ENCODE assay signal across 1 cellular context in genomic region chr18:57780318-57781127, GRCh38.
TF ChIP-seq lines count a peak whose summit lies in the region.

No MANE protein-coding gene starts in this region.

TF ChIP-seq in SK-N-SH treated with all-trans-retinoic acid at 6 μM for 48 hours, 23 proteins besides CTCF, POLR2A, EP300 and RAD21 (continued from another document):
- TF ChIP-seq, protein P1, sequence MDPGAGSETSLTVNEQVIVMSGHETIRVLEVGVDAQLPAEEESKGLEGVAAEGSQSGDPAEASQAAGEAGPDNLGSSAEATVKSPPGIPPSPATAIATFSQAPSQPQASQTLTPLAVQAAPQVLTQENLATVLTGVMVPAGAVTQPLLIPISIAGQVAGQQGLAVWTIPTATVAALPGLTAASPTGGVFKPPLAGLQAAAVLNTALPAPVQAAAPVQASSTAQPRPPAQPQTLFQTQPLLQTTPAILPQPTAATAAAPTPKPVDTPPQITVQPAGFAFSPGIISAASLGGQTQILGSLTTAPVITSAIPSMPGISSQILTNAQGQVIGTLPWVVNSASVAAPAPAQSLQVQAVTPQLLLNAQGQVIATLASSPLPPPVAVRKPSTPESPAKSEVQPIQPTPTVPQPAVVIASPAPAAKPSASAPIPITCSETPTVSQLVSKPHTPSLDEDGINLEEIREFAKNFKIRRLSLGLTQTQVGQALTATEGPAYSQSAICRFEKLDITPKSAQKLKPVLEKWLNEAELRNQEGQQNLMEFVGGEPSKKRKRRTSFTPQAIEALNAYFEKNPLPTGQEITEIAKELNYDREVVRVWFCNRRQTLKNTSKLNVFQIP (CRISPR knock-in tag; IDR thresholded peaks at IDR 0.05; ENCODE audit: borderline replicate concordance, low read depth) = no peak
- TF ChIP-seq ZFP3 (CRISPR knock-in tag; IDR thresholded peaks at IDR 0.05) (no peak), ARNTL (CRISPR knock-in tag; IDR thresholded peaks at IDR 0.05; ENCODE audit: borderline replicate concordance, low read depth) (no peak), RARB (CRISPR knock-in tag; IDR thresholded peaks at IDR 0.05) (no peak)
